ENCODE assay signal across 18 cellular contexts in genomic region chr2:240291940-240292574, GRCh38.
"Had no signal": no experiment of that assay in that cellular context is flagged by ENCODE, and none has a peak within 500 bp of the region (broad histone marks: within the 10 kb centered on the region; RNA-seq: fewer than 3 reads in every experiment).

No MANE protein-coding gene starts in this region.

- H3K36me3 Mint-ChIP-seq: naive B cell had no signal

- H3K9me3 ChIP-seq: esophagus squamous epithelium, gastroesophageal sphincter, neutrophil, stomach, thoracic aorta, transverse colon had no signal

- H3K4me3 Mint-ChIP-seq: effector memory CD8-positive, alpha-beta T cell; nephron progenitor cell had no signal

- ATAC-seq: effector memory CD8-positive, alpha-beta T cell; gastroesophageal sphincter had no signal

- H3K4me1 Mint-ChIP-seq: naive B cell had no signal

- H3K4me1 ChIP-seq: esophagus squamous epithelium, gastroesophageal sphincter, stomach, transverse colon had no signal

- H3K27ac Mint-ChIP-seq: effector memory CD8-positive, alpha-beta T cell; nephron progenitor cell had no signal

- H3K4me3 ChIP-seq: esophagus squamous epithelium, gastroesophageal sphincter, stomach, thoracic aorta, transverse colon had no signal

- H3K36me3 ChIP-seq: esophagus squamous epithelium, gastroesophageal sphincter, neutrophil, stomach, thoracic aorta, transverse colon had no signal

- H3K27me3 ChIP-seq: gastroesophageal sphincter, neutrophil, stomach, transverse colon had no signal

- DNase-seq: effector memory CD8-positive, alpha-beta T cell; esophagus squamous epithelium; foreskin fibroblast; glutamatergic neuron; kidney glomerular epithelial cell; mesendoderm; naive B cell; nephron progenitor cell; small intestine; stimulated activated CD4-positive, alpha-beta T cell treated with anti-CD3 and anti-CD28 coated beads, Interleukin-12 subunit alpha, Interleukin-12 subunit beta, amount 100 ng/mL, for 4 hours; stimulated activated naive CD4-positive, alpha-beta T cell; substantia nigra; transverse colon had no signal

- H3K27ac ChIP-seq: epithelial cell of prostate, esophagus squamous epithelium, gastroesophageal sphincter, neutrophil, stomach, thoracic aorta, transverse colon had no signal

- H3K9me3 Mint-ChIP-seq: effector memory CD8-positive, alpha-beta T cell; naive B cell; nephron progenitor cell had no signal
